Comparison of ENCODE assay signal across 7 cellular contexts in genomic region chr19:23379672-23380071, GRCh38. TPM values are rescaled to one million over a fixed set of nuclear protein-coding genes. Genes with fewer than 3 reads are reported as not detected.
DNase-seq lines count a peak whose midpoint lies in the region; ATAC-seq and TF ChIP-seq lines count a peak whose summit lies in the region.
"Not testable (repeated sequence)": the region's sequence is repeated elsewhere in the genome, so short reads cannot be mapped to it uniquely, and the experiment has no call there.

No MANE protein-coding gene starts in this region.

- not testable (repeated sequence) for DNase-seq in CD4-positive, CD25-positive, alpha-beta regulatory T cell; T-helper 17 cell; activated T-cell treated with anti-CD3 and anti-CD28 coated beads, Interleukin-2, amount 50 U/mL, for 72 hours; central memory CD8-positive, alpha-beta T cell (ENCODE audit: low spot score in 2 of 2); left ventricle myocardium superior
- DNase-seq in MM.1S, result peak; percentile 23
- DNase-seq in naive thymus-derived CD8-positive, alpha-beta T cell, result peak in 2 of 10 donors; percentile 9 to 12

- not testable (repeated sequence) for H3K27me3 Mint-ChIP-seq in CD4-positive, CD25-positive, alpha-beta regulatory T cell; T-helper 17 cell; activated T-cell treated with anti-CD3 and anti-CD28 coated beads, Interleukin-2, amount 50 U/mL, for 72 hours (ENCODE audit: low read depth); central memory CD8-positive, alpha-beta T cell; naive thymus-derived CD8-positive, alpha-beta T cell

- not testable (repeated sequence) for ATAC-seq in CD4-positive, CD25-positive, alpha-beta regulatory T cell (ENCODE audit: low read depth in 2 of 2); activated T-cell treated with anti-CD3 and anti-CD28 coated beads, Interleukin-2, amount 50 U/mL, for 72 hours (replicated peaks in 1 of 2); central memory CD8-positive, alpha-beta T cell (replicated peaks; ENCODE audit: extremely low read depth, poor library complexity, severe bottlenecking)
- ATAC-seq in T-helper 17 cell (peak; percentile 30), left ventricle myocardium superior (peak; percentile 58)
- peak; percentile 53 to 83 for ATAC-seq in naive thymus-derived CD8-positive, alpha-beta T cell

- peaks cover 0 to 14% (median 2%) of the 10 kb centered on the region in 4 donors for H3K4me1 Mint-ChIP-seq in CD4-positive, CD25-positive, alpha-beta regulatory T cell
- H3K4me1 Mint-ChIP-seq in T-helper 17 cell; activated T-cell treated with anti-CD3 and anti-CD28 coated beads, Interleukin-2, amount 50 U/mL, for 72 hours (ENCODE audit: low read depth): not testable (repeated sequence)
- peaks cover 32% of the 10 kb centered on the region for H3K4me1 Mint-ChIP-seq in central memory CD8-positive, alpha-beta T cell
- H3K4me1 Mint-ChIP-seq in naive thymus-derived CD8-positive, alpha-beta T cell, result peaks cover 0 to 18% (median 9%) of the 10 kb centered on the region in 4 donors

- TF ChIP-seq CTCF in MM.1S (IDR thresholded peaks at IDR 0.05; ENCODE audit: low read length), result not testable (repeated sequence)

- H3K4me1 ChIP-seq in CD4-positive, CD25-positive, alpha-beta regulatory T cell (ENCODE audit: control insufficient read depth, insufficient read depth, low read length, poor library complexity, severe bottlenecking); MM.1S (ENCODE audit: low read length): not testable (repeated sequence)

- H2AFZ ChIP-seq in MM.1S (ENCODE audit: low read length), result not testable (repeated sequence)

- not testable (repeated sequence) for H3K27ac ChIP-seq in CD4-positive, CD25-positive, alpha-beta regulatory T cell (ENCODE audit: insufficient read depth, low read length, poor library complexity, severe bottlenecking)
- peak overlapping the region; percentile 40; the same call in 1 of the 2 replicates for H3K27ac ChIP-seq in MM.1S (ENCODE audit: low read length)

- H3K4me3 Mint-ChIP-seq in CD4-positive, CD25-positive, alpha-beta regulatory T cell, result peak overlapping the region; percentile 60 to 89 (median 68)
- H3K4me3 Mint-ChIP-seq in T-helper 17 cell, result not testable (repeated sequence)
- peak overlapping the region; percentile 8 to 58 for H3K4me3 Mint-ChIP-seq in activated T-cell treated with anti-CD3 and anti-CD28 coated beads, Interleukin-2, amount 50 U/mL, for 72 hours
- H3K4me3 Mint-ChIP-seq in central memory CD8-positive, alpha-beta T cell, result peak overlapping the region; percentile 17
- H3K4me3 Mint-ChIP-seq in naive thymus-derived CD8-positive, alpha-beta T cell, result peak overlapping the region; percentile 43 to 80 (median 65)

- H3K79me2 ChIP-seq in MM.1S (ENCODE audit: low read length), result not testable (repeated sequence)

- peak overlapping the region; percentile 52 for H3K4me3 ChIP-seq in CD4-positive, CD25-positive, alpha-beta regulatory T cell (ENCODE audit: low read depth, low read length)
- H3K4me3 ChIP-seq in MM.1S (ENCODE audit: low read length), result not testable (repeated sequence)

- peaks cover 83% of the 10 kb centered on the region for H3K36me3 ChIP-seq in CD4-positive, CD25-positive, alpha-beta regulatory T cell (ENCODE audit: control insufficient read depth, insufficient read depth, low read length)
- not testable (repeated sequence) for H3K36me3 ChIP-seq in MM.1S (replicated peaks; ENCODE audit: insufficient read depth, low read length)

- peaks cover 63% of the 10 kb centered on the region for H3K36me3 Mint-ChIP-seq in CD4-positive, CD25-positive, alpha-beta regulatory T cell
- H3K36me3 Mint-ChIP-seq in T-helper 17 cell (ENCODE audit: low read depth), result not testable (repeated sequence)
- peaks cover 40 to 80% of the 10 kb centered on the region in 2 donors for H3K36me3 Mint-ChIP-seq in activated T-cell treated with anti-CD3 and anti-CD28 coated beads, Interleukin-2, amount 50 U/mL, for 72 hours (ENCODE audit: insufficient read depth in 2 of 2)
- H3K36me3 Mint-ChIP-seq in central memory CD8-positive, alpha-beta T cell (ENCODE audit: insufficient read depth), result peaks cover 23% of the 10 kb centered on the region
- H3K36me3 Mint-ChIP-seq in naive thymus-derived CD8-positive, alpha-beta T cell, result peaks cover 61 to 90% (median 86%) of the 10 kb centered on the region in 3 donors

- POLR2A ChIA-PET in naive thymus-derived CD8-positive, alpha-beta T cell (lab: Charles Lee), result interaction anchor here (0.6 to 1.2 kb wide), 2 partner anchors 106 to 420 kb away, joined by 3 to 6 read pairs; no protein-coding TSS in a partner anchor

- peak overlapping the region; percentile 3; the same call in 1 of the 2 replicates for H3K4me2 ChIP-seq in MM.1S (ENCODE audit: low read depth, low read length)

- not testable (repeated sequence) for H3K27me3 ChIP-seq in CD4-positive, CD25-positive, alpha-beta regulatory T cell (ENCODE audit: control insufficient read depth, insufficient read depth, low read length); MM.1S (replicated peaks; ENCODE audit: insufficient read depth, low read length)

- H3K27ac Mint-ChIP-seq in CD4-positive, CD25-positive, alpha-beta regulatory T cell; T-helper 17 cell; activated T-cell treated with anti-CD3 and anti-CD28 coated beads, Interleukin-2, amount 50 U/mL, for 72 hours: not testable (repeated sequence)
- H3K27ac Mint-ChIP-seq in central memory CD8-positive, alpha-beta T cell (ENCODE audit: low read depth), result peak overlapping the region; percentile 82
- H3K27ac Mint-ChIP-seq in naive thymus-derived CD8-positive, alpha-beta T cell, result peak overlapping the region in 7 of 10 donors; percentile 71 to 93 (median 83)

- H3K9me3 ChIP-seq in CD4-positive, CD25-positive, alpha-beta regulatory T cell (ENCODE audit: control insufficient read depth in 2 of 2, low read length in 2 of 2), result peaks cover 83 to 96% of the 10 kb centered on the region in 2 experiments
- not testable (repeated sequence) for H3K9me3 ChIP-seq in MM.1S (replicated peaks; ENCODE audit: insufficient read depth, low read length)
- peaks cover 28% of the 10 kb centered on the region for H3K9me3 ChIP-seq in T-helper 17 cell (ENCODE audit: control insufficient read depth, low read length, poor library complexity, severe bottlenecking)

- not testable (repeated sequence) for H3K9me2 ChIP-seq in MM.1S (replicated peaks; ENCODE audit: insufficient read depth, low read length)

- H3K9ac ChIP-seq in MM.1S (ENCODE audit: low read length), result not testable (repeated sequence)

- intact Hi-C loops in left ventricle myocardium superior (cut with micrococcal nuclease), result not testable (repeated sequence)

- peaks cover 0 to 70% (median 40%) of the 10 kb centered on the region in 7 donors for H3K9me3 Mint-ChIP-seq in CD4-positive, CD25-positive, alpha-beta regulatory T cell
- H3K9me3 Mint-ChIP-seq in activated T-cell treated with anti-CD3 and anti-CD28 coated beads, Interleukin-2, amount 50 U/mL, for 72 hours, result peaks cover 6 to 12% of the 10 kb centered on the region in 2 donors
- not testable (repeated sequence) for H3K9me3 Mint-ChIP-seq in central memory CD8-positive, alpha-beta T cell
- H3K9me3 Mint-ChIP-seq in naive thymus-derived CD8-positive, alpha-beta T cell, result peaks cover 4 to 96% (median 35%) of the 10 kb centered on the region in 9 donors

- H3F3A ChIP-seq in MM.1S (ENCODE audit: insufficient read depth, low read length), result not testable (repeated sequence)

- not testable (repeated sequence) for H4K20me1 ChIP-seq in MM.1S (ENCODE audit: insufficient read depth, low read length)

RNA-seq across cellular contexts. Expression of gene ZNF91, which starts 15.6 kb away (rescaled TPM):
- total RNA-seq in CD4-positive, CD25-positive, alpha-beta regulatory T cell, result 49.0 TPM
- 10 to 100 TPM; 17.9 to 45.8 (median 35.0) TPM for polyA plus RNA-seq in CD4-positive, CD25-positive, alpha-beta regulatory T cell
- total RNA-seq in T-helper 17 cell (10 to 100 TPM; 52.9 to 65.6 TPM), left ventricle myocardium superior (147 TPM)
- total RNA-seq in activated T-cell treated with anti-CD3 and anti-CD28 coated beads, Interleukin-2, amount 50 U/mL, for 72 hours, result 10 to 100 TPM; 36.5 to 42.9 TPM
- total RNA-seq in naive thymus-derived CD8-positive, alpha-beta T cell, result 100 to 1,000 TPM; 106 to 121 TPM
- polyA plus RNA-seq in naive thymus-derived CD8-positive, alpha-beta T cell, result 10 to 100 TPM; 44.2 to 53.8 (median 51.7) TPM
